15 cellular contexts compared by ENCODE assay signal in the genomic region with DNA sequence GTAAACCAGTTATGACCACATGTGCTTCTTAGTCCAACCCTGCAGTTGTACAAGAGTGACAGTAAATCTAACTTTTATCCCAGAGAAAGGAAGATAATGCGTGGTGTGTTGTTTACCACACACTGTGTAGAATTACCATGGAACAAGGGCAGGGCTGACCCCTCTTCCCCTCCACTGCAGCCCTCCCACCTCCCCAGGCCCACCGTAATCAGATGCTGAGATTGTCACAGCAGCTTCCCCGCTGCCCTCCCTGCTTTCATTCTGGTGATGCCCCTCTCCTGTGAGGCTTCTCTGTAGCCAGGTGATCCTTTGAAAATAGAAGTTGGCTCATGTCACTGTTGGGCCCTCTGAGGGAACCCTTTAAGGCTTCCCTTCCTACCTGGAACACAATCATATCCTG.
"Had no signal": no experiment of that assay in that cellular context is flagged by ENCODE, and none has a peak within 500 bp of the region (broad histone marks: within the 10 kb centered on the region; RNA-seq: fewer than 3 reads in every experiment).

No MANE protein-coding gene starts in this region.

- H3K4me3 Mint-ChIP-seq: immature natural killer cell, nephron had no signal

- H3K9me3 Mint-ChIP-seq: immature natural killer cell, nephron had no signal

- ATAC-seq: foreskin keratinocyte, left colon, mucosa of descending colon, sciatic nerve had no signal

- H3K27ac Mint-ChIP-seq: immature natural killer cell, nephron had no signal

- DNase-seq: cerebellar nuclear complex; dermis blood vessel endothelial cell; erythroblast; foreskin keratinocyte; immature natural killer cell; left colon; mucosa of descending colon; spleen; stimulated activated CD4-positive, alpha-beta T cell treated with anti-CD3 and anti-CD28 coated beads, Interleukin-2, amount 100 ng/mL, for 24 hours; stimulated activated CD4-positive, alpha-beta T cell treated with anti-CD3 and anti-CD28 coated beads, Interleukin-4, amount 100 ng/mL, for 4 hours; stomach; substantia nigra; transverse colon had no signal

- H3K4me1 Mint-ChIP-seq: immature natural killer cell had no signal

- H3K36me3 Mint-ChIP-seq: immature natural killer cell had no signal
